ENCODE assay signal across 15 cellular contexts in genomic region chr3:172653004-172653403, GRCh38.
"Had no signal": no experiment of that assay in that cellular context is flagged by ENCODE, and none has a peak within 500 bp of the region (broad histone marks: within the 10 kb centered on the region; RNA-seq: fewer than 3 reads in every experiment).

No MANE protein-coding gene starts in this region.

- H3K4me3 ChIP-seq: body of pancreas, coronary artery, hepatocyte, right lobe of liver, tibial artery, vagina had no signal

- H3K4me1 Mint-ChIP-seq: activated B cell treated with CpG ODN at 0.5 μM for 24 hours; activated CD4-positive, alpha-beta T cell treated with anti-CD3 and anti-CD28 coated beads, Interleukin-2, amount 10 ng/mL, durations not matched to agents 24 days and 14 days; activated naive CD4-positive, alpha-beta T cell treated with anti-CD3 and anti-CD28 coated beads, Interleukin-2, amount 10 ng/mL, durations not matched to agents 7 days and 5 days; activated T-helper 17 cell treated with anti-CD3 and anti-CD28 coated beads, Interleukin-2, amount 50 U/mL, for 72 hours; stimulated activated effector memory CD8-positive, alpha-beta T cell treated with anti-CD3 and anti-CD28 coated beads, Interleukin-12 subunit alpha, Interleukin-12 subunit beta, amount 100 ng/mL, for 72 hours had no signal

- H3K4me1 ChIP-seq: tibial artery had no signal

- H3K9me3 ChIP-seq: body of pancreas, right lobe of liver, tibial artery, vagina had no signal

- DNase-seq: activated B cell treated with CpG ODN at 0.5 μM for 24 hours; activated CD4-positive, alpha-beta T cell treated with anti-CD3 and anti-CD28 coated beads, Interleukin-2, amount 10 ng/mL, durations not matched to agents 24 days and 14 days; activated CD8-positive, alpha-beta memory T cell treated with anti-CD3 and anti-CD28 coated beads for 24 hours; activated naive CD4-positive, alpha-beta T cell treated with anti-CD3 and anti-CD28 coated beads, Interleukin-2, amount 10 ng/mL, durations not matched to agents 7 days and 5 days; body of pancreas; central memory CD4-positive, alpha-beta T cell; effector CD8-positive, alpha-beta T cell; right lobe of liver; tibial artery had no signal

- H3K36me3 ChIP-seq: right lobe of liver, tibial artery, vagina had no signal

- H3K27me3 Mint-ChIP-seq: activated B cell treated with CpG ODN at 0.5 μM for 24 hours; activated CD4-positive, alpha-beta T cell treated with anti-CD3 and anti-CD28 coated beads, Interleukin-2, amount 10 ng/mL, durations not matched to agents 24 days and 14 days; activated naive CD4-positive, alpha-beta T cell treated with anti-CD3 and anti-CD28 coated beads, Interleukin-2, amount 10 ng/mL, durations not matched to agents 7 days and 5 days; activated T-helper 17 cell treated with anti-CD3 and anti-CD28 coated beads, Interleukin-2, amount 50 U/mL, for 72 hours had no signal

- H3K4me3 Mint-ChIP-seq: activated B cell treated with CpG ODN at 0.5 μM for 24 hours; activated CD4-positive, alpha-beta T cell treated with anti-CD3 and anti-CD28 coated beads, Interleukin-2, amount 10 ng/mL, durations not matched to agents 24 days and 14 days; activated naive CD4-positive, alpha-beta T cell treated with anti-CD3 and anti-CD28 coated beads, Interleukin-2, amount 10 ng/mL, durations not matched to agents 7 days and 5 days; activated T-helper 17 cell treated with anti-CD3 and anti-CD28 coated beads, Interleukin-2, amount 50 U/mL, for 72 hours; stimulated activated effector memory CD8-positive, alpha-beta T cell treated with anti-CD3 and anti-CD28 coated beads, Interleukin-12 subunit alpha, Interleukin-12 subunit beta, amount 100 ng/mL, for 72 hours had no signal

- H3K4me2 ChIP-seq: hepatocyte had no signal

- H3K79me2 ChIP-seq: hepatocyte had no signal

- H3K9me3 Mint-ChIP-seq: activated B cell treated with CpG ODN at 0.5 μM for 24 hours; activated naive CD4-positive, alpha-beta T cell treated with anti-CD3 and anti-CD28 coated beads, Interleukin-2, amount 10 ng/mL, durations not matched to agents 7 days and 5 days; activated T-helper 17 cell treated with anti-CD3 and anti-CD28 coated beads, Interleukin-2, amount 50 U/mL, for 72 hours; stimulated activated effector memory CD8-positive, alpha-beta T cell treated with anti-CD3 and anti-CD28 coated beads, Interleukin-12 subunit alpha, Interleukin-12 subunit beta, amount 100 ng/mL, for 72 hours had no signal

- H3K27ac ChIP-seq: body of pancreas, coronary artery, epithelial cell of prostate, hepatocyte, right lobe of liver, tibial artery, vagina had no signal

- H3K36me3 Mint-ChIP-seq: activated naive CD4-positive, alpha-beta T cell treated with anti-CD3 and anti-CD28 coated beads, Interleukin-2, amount 10 ng/mL, durations not matched to agents 7 days and 5 days; stimulated activated effector memory CD8-positive, alpha-beta T cell treated with anti-CD3 and anti-CD28 coated beads, Interleukin-12 subunit alpha, Interleukin-12 subunit beta, amount 100 ng/mL, for 72 hours had no signal

- H3K27me3 ChIP-seq: body of pancreas, hepatocyte, right lobe of liver, tibial artery, vagina had no signal

- H3K27ac Mint-ChIP-seq: activated B cell treated with CpG ODN at 0.5 μM for 24 hours; activated CD4-positive, alpha-beta T cell treated with anti-CD3 and anti-CD28 coated beads, Interleukin-2, amount 10 ng/mL, durations not matched to agents 24 days and 14 days; activated naive CD4-positive, alpha-beta T cell treated with anti-CD3 and anti-CD28 coated beads, Interleukin-2, amount 10 ng/mL, durations not matched to agents 7 days and 5 days; activated T-helper 17 cell treated with anti-CD3 and anti-CD28 coated beads, Interleukin-2, amount 50 U/mL, for 72 hours; stimulated activated effector memory CD8-positive, alpha-beta T cell treated with anti-CD3 and anti-CD28 coated beads, Interleukin-12 subunit alpha, Interleukin-12 subunit beta, amount 100 ng/mL, for 72 hours had no signal

- ATAC-seq: activated T-helper 17 cell treated with anti-CD3 and anti-CD28 coated beads, Interleukin-2, amount 50 U/mL, for 72 hours; body of pancreas; right lobe of liver; stimulated activated effector memory CD8-positive, alpha-beta T cell treated with anti-CD3 and anti-CD28 coated beads, Interleukin-12 subunit alpha, Interleukin-12 subunit beta, amount 100 ng/mL, for 72 hours had no signal

- H2AFZ ChIP-seq: hepatocyte had no signal
